In the genomic region with DNA sequence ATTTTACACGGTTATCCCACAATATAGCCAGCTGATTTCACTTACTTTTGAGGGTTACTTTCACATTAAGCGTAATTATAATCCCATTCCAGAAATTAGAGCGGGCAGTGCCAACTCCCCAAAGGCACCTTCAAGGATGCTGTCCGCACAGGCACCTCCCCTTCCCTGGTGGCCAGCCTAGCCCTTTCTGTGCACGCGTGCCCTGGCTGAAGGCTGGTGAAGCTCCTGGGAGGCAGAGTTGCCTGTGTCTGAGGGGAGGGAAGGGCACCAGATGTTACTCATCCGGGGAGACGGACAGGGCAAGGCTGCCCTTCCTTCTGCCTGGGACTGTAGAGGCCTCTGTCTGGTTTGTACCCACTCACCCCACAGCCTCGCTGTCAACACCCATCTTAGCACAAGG, we compare ENCODE assay signal across 9 cellular contexts.
"Had no signal": no experiment of that assay in that cellular context is flagged by ENCODE, and none has a peak within 500 bp of the region (broad histone marks: within the 10 kb centered on the region; RNA-seq: fewer than 3 reads in every experiment).

No MANE protein-coding gene starts in this region.

- DNase-seq: GM23248, GOT3, HFFc6, KBM-7 had no signal

- ATAC-seq: HCT116, HepG2 had no signal

- H3K36me3 ChIP-seq: HAP-1 had no signal

- H3K4me1 ChIP-seq: HAP-1 had no signal

- H3K9ac ChIP-seq: GM23248, KMS-11 had no signal

- H3K27ac ChIP-seq: GM23248, HL-60, KMS-11 had no signal

- H2AFZ ChIP-seq: GM23248 had no signal

- H3K9me3 ChIP-seq: HAP-1 had no signal

- H3K4me3 ChIP-seq: GM23248, HAP-1 had no signal

- H3K4me2 ChIP-seq: KMS-11 had no signal

- FAIRE-seq: HepG2 had no signal
